ENCODE assay signal across 16 cellular contexts in genomic region chr13:76790519-76791289, GRCh38.
A peak's percentile ranks its signal among the peaks of the same experiment; 100 is the strongest.
DNase-seq lines count a peak whose midpoint lies in the region; ATAC-seq, FAIRE-seq and TF ChIP-seq lines count a peak whose summit lies in the region.
"Had no signal": no experiment of that assay in that cellular context is flagged by ENCODE, and none has a peak within 500 bp of the region (broad histone marks: within the 10 kb centered on the region; RNA-seq: fewer than 3 reads in every experiment).

No MANE protein-coding gene starts in this region.

- H3K27me3 ChIP-seq in BE2C, result no peaks in the 10 kb centered on the region
- H3K27me3 ChIP-seq in body of pancreas, result no peaks in the 10 kb centered on the region
- H3K27me3 ChIP-seq: suprapubic skin had no signal

- TF ChIP-seq CTCF in BE2C (IDR thresholded peaks at IDR 0.05; ENCODE audit: low read depth, low read length) (no peak), body of pancreas (IDR thresholded peaks at IDR 0.05) (no peak)

- H3K4me1 ChIP-seq in BE2C (0 out of 2 replicates have a peak, but pooled peaks cover 2% of the 10 kb centered on the region), body of pancreas (no peaks in the 10 kb centered on the region)
- H3K4me1 ChIP-seq: HAP-1 had no signal

- no peak for DNase-seq in left ventricle myocardium superior
- DNase-seq in cardiac septum (ENCODE audit: low spot score), result no peak
- DNase-seq in SHP77 treated with DMSO at 0.1 percent for 48 hours (lab: John Stamatoyannopoulos, UW), result peak; percentile 76
- peak; percentile 65 for DNase-seq in fibroblast of peridontal ligament (ENCODE audit: extremely low read depth)
- no peak for DNase-seq in GM12891 (ENCODE audit: insufficient read length, low spot score)
- no peak for DNase-seq in pons (ENCODE audit: low spot score)
- DNase-seq in BE2C, result no peak
- DNase-seq in body of pancreas, result no peak
- DNase-seq: activated CD4-positive, alpha-beta T cell treated with anti-CD3 and anti-CD28 coated beads for 4 hours; DND-41; NCI-H1048; T-helper 9 cell had no signal

- no peak overlapping the region for H3K27ac ChIP-seq in body of pancreas
- H3K27ac ChIP-seq: suprapubic skin had no signal

- no peak overlapping the region for H3K4me3 ChIP-seq in BE2C (ENCODE audit: low read depth, low read length)
- H3K4me3 ChIP-seq in body of pancreas, result no peak overlapping the region
- H3K4me3 ChIP-seq: GM12878, HAP-1, suprapubic skin had no signal

- no peaks in the 10 kb centered on the region for H3K36me3 ChIP-seq in BE2C
- H3K36me3 ChIP-seq in body of pancreas (replicated peaks in 1 of 2; ENCODE audit: insufficient read depth in 1 of 2, low read depth in 2 of 2), result no peaks in the 10 kb centered on the region
- H3K36me3 ChIP-seq: HAP-1, suprapubic skin had no signal

- WGBS in body of pancreas, 2 donors, result 43 to 47% methylated on average over 2 of the region's 2 CpGs

- no peak for TF ChIP-seq POLR2A in GM12891 (IDR thresholded peaks at IDR 0.05; ENCODE audit: low read depth, low read length)
- TF ChIP-seq POLR2A in body of pancreas (IDR thresholded peaks at IDR 0.05), result no peak

- intact Hi-C loops in left ventricle myocardium superior (cut with micrococcal nuclease) (no loop called here), cardiac septum (cut with DNase I) (no loop called here), body of pancreas (cut with DNase I) (no loop called here)

- peak; percentile 41 for ATAC-seq in left ventricle myocardium superior
- no peak for ATAC-seq in body of pancreas
- ATAC-seq: GM12878, HepG2 had no signal

- no peak for FAIRE-seq in GM12891 (lab: Jason Lieb, UNC)
- FAIRE-seq: GM12878, HepG2 had no signal

- H3K9me3 ChIP-seq in BE2C, result no peaks in the 10 kb centered on the region
- peaks cover 0 to 2% (median 0%) of the 10 kb centered on the region in 3 donors for H3K9me3 ChIP-seq in body of pancreas
- H3K9me3 ChIP-seq: HAP-1, suprapubic skin had no signal

TF ChIP-seq in GM12891, 5 proteins besides CTCF, POLR2A, EP300 and RAD21:
- TF ChIP-seq PAX5 (IDR thresholded peaks at IDR 0.05; ENCODE audit: insufficient read depth, low read length, severe bottlenecking) (no peak), POLR2AphosphoS5 (IDR thresholded peaks at IDR 0.05; ENCODE audit: low read depth, low read length) (no peak), SPI1 (IDR thresholded peaks at IDR 0.05; ENCODE audit: low read depth, low read length) (no peak), TAF1 (IDR thresholded peaks at IDR 0.05; ENCODE audit: low read depth, low read length) (no peak), POU2F2 (IDR thresholded peaks at IDR 0.05; ENCODE audit: low read depth, low read length) (no peak)

Comparison
In these comparisons a context has a peak if more than half of its experiments do, and no peak if none do; other contexts are left out.
1. DNase-seq: peak in SHP77 treated with DMSO at 0.1 percent for 48 hours (single experiment) and fibroblast of peridontal ligament (single experiment); none in left ventricle myocardium superior (single experiment), cardiac septum (single experiment), GM12891 (single experiment), pons (single experiment), BE2C (single experiment) and body of pancreas (0 of 4).